In the genomic region with DNA sequence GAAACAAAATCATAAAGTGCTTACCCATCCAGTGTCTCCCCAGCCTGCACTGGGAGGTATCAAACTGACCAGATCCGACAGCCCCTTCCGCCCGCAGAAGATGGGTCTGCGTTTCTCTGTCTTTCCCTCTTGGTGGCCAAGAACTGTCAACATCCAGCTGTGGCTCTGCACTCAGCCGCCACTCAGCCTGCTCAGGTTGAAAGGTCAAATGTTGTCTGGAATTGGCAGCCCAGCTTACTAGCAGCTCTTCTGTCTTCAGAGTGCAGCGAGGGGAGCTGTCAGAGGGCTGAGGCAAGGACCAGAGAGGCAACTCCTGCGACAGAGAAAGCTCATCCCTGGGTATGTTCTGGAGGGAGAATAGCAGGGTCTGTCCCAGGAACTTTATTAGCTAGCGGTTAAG, we compare ENCODE assay signal across 32 cellular contexts. TPM values are rescaled to one million over a fixed set of nuclear protein-coding genes. Genes with fewer than 3 reads are reported as not detected.
"Had no signal": no experiment of that assay in that cellular context is flagged by ENCODE, and none has a peak within 500 bp of the region (broad histone marks: within the 10 kb centered on the region; RNA-seq: fewer than 3 reads in every experiment).

No MANE protein-coding gene starts in this region.

- H3K27me3 ChIP-seq: foreskin keratinocyte, hepatocyte, transverse colon, uterus had no signal

- H3K27ac Mint-ChIP-seq: activated B cell treated with CpG ODN at 0.5 μM for 24 hours; activated CD4-positive, alpha-beta T cell treated with anti-CD3 and anti-CD28 coated beads for 36 hours; activated naive CD8-positive, alpha-beta T cell treated with anti-CD3 and anti-CD28 coated beads, Interleukin-2, amount 50 U/mL, for 24 hours; activated T-helper 1 cell treated with anti-CD3 and anti-CD28 coated beads, Interleukin-12 subunit alpha, Interleukin-12 subunit beta, Interleukin-2, Interleukin-4 antibody, amounts not matched to agents 30 ng/mL and 10 ng/mL and 1 ng/mL, durations not matched to agents 14 hours and 24 hours and 36 hours; brain; immature natural killer cell; naive B cell; stimulated activated effector memory CD8-positive, alpha-beta T cell treated with anti-CD3 and anti-CD28 coated beads, Interleukin-12 subunit alpha, Interleukin-12 subunit beta, amount 100 ng/mL, for 72 hours; T-helper 1 cell treated with Interleukin-12 subunit alpha and Interleukin-12 subunit beta and Interleukin-4 antibody, amounts not matched to agents 30 μg/mL and 1 μg/mL, for 36 hours had no signal

- H3K27ac ChIP-seq: foreskin keratinocyte, hepatocyte, parathyroid adenoma, transverse colon, uterus had no signal

- ATAC-seq: activated CD4-positive, alpha-beta T cell treated with anti-CD3 and anti-CD28 coated beads for 36 hours; activated naive CD8-positive, alpha-beta T cell treated with anti-CD3 and anti-CD28 coated beads, Interleukin-2, amount 50 U/mL, for 24 hours; foreskin keratinocyte; sciatic nerve; stimulated activated effector memory CD8-positive, alpha-beta T cell treated with anti-CD3 and anti-CD28 coated beads, Interleukin-12 subunit alpha, Interleukin-12 subunit beta, amount 100 ng/mL, for 72 hours; stimulated activated naive CD8-positive, alpha-beta T cell treated with anti-CD3 and anti-CD28 coated beads, Interleukin-15, amount 100 ng/mL, for 72 hours had no signal

- H3K36me3 Mint-ChIP-seq: brain; immature natural killer cell; naive B cell; stimulated activated effector memory CD8-positive, alpha-beta T cell treated with anti-CD3 and anti-CD28 coated beads, Interleukin-12 subunit alpha, Interleukin-12 subunit beta, amount 100 ng/mL, for 72 hours had no signal

- H3K4me1 ChIP-seq: foreskin keratinocyte, parathyroid adenoma, transverse colon, uterus had no signal

- H3K4me3 ChIP-seq: hepatocyte, lung, transverse colon, uterus had no signal

- H3K27me3 Mint-ChIP-seq: activated B cell treated with CpG ODN at 0.5 μM for 24 hours; activated naive CD8-positive, alpha-beta T cell treated with anti-CD3 and anti-CD28 coated beads, Interleukin-2, amount 50 U/mL, for 24 hours; brain; naive B cell had no signal

- H3K4me3 Mint-ChIP-seq: activated B cell treated with CpG ODN at 0.5 μM for 24 hours; activated CD4-positive, alpha-beta T cell treated with anti-CD3 and anti-CD28 coated beads for 36 hours; activated naive CD8-positive, alpha-beta T cell treated with anti-CD3 and anti-CD28 coated beads, Interleukin-2, amount 50 U/mL, for 24 hours; activated T-helper 1 cell treated with anti-CD3 and anti-CD28 coated beads, Interleukin-12 subunit alpha, Interleukin-12 subunit beta, Interleukin-2, Interleukin-4 antibody, amounts not matched to agents 30 ng/mL and 10 ng/mL and 1 ng/mL, durations not matched to agents 14 hours and 24 hours and 36 hours; brain; immature natural killer cell; stimulated activated effector memory CD8-positive, alpha-beta T cell treated with anti-CD3 and anti-CD28 coated beads, Interleukin-12 subunit alpha, Interleukin-12 subunit beta, amount 100 ng/mL, for 72 hours; stimulated activated naive CD8-positive, alpha-beta T cell treated with anti-CD3 and anti-CD28 coated beads, Interleukin-15, amount 100 ng/mL, for 72 hours; T-helper 1 cell treated with Interleukin-12 subunit alpha and Interleukin-12 subunit beta and Interleukin-4 antibody, amounts not matched to agents 30 μg/mL and 1 μg/mL, for 36 hours had no signal

- H3K36me3 ChIP-seq: transverse colon, uterus had no signal

- H3K4me1 Mint-ChIP-seq: activated B cell treated with CpG ODN at 0.5 μM for 24 hours; activated CD4-positive, alpha-beta T cell treated with anti-CD3 and anti-CD28 coated beads for 36 hours; activated naive CD8-positive, alpha-beta T cell treated with anti-CD3 and anti-CD28 coated beads, Interleukin-2, amount 50 U/mL, for 24 hours; brain; immature natural killer cell; naive B cell; stimulated activated effector memory CD8-positive, alpha-beta T cell treated with anti-CD3 and anti-CD28 coated beads, Interleukin-12 subunit alpha, Interleukin-12 subunit beta, amount 100 ng/mL, for 72 hours; stimulated activated naive CD8-positive, alpha-beta T cell treated with anti-CD3 and anti-CD28 coated beads, Interleukin-15, amount 100 ng/mL, for 72 hours had no signal

- H3K9me3 ChIP-seq: transverse colon, uterus had no signal

- DNase-seq: activated B cell treated with CpG ODN at 0.5 μM for 24 hours; activated CD4-positive, alpha-beta T cell treated with anti-CD3 and anti-CD28 coated beads for 36 hours; activated CD4-positive, alpha-beta T cell treated with anti-CD3 and anti-CD28 coated beads, Interleukin-2, amount 50 U/mL, for 48 hours; activated gamma-delta T cell; activated naive CD4-positive, alpha-beta T cell treated with anti-CD3 and anti-CD28 coated beads, Interleukin-2, amount 50 U/mL, for 16 hours; activated naive CD8-positive, alpha-beta T cell treated with anti-CD3 and anti-CD28 coated beads, Interleukin-2, amount 50 U/mL, for 24 hours; activated T-cell treated with anti-CD3 and anti-CD28 coated beads for 4 hours; caudate nucleus; effector memory CD4-positive, alpha-beta T cell; foreskin keratinocyte; immature natural killer cell; kidney glomerular epithelial cell; naive B cell; nucleus accumbens; small intestine; stimulated activated CD4-positive, alpha-beta T cell treated with anti-CD3 and anti-CD28 coated beads, Interleukin-2, amount 100 ng/mL, for 24 hours; stimulated activated naive CD8-positive, alpha-beta T cell treated with anti-CD3 and anti-CD28 coated beads, Interleukin-15, amount 100 ng/mL, for 72 hours; transverse colon; uterus had no signal

- H3K9me3 Mint-ChIP-seq: activated B cell treated with CpG ODN at 0.5 μM for 24 hours; activated naive CD8-positive, alpha-beta T cell treated with anti-CD3 and anti-CD28 coated beads, Interleukin-2, amount 50 U/mL, for 24 hours; stimulated activated effector memory CD8-positive, alpha-beta T cell treated with anti-CD3 and anti-CD28 coated beads, Interleukin-12 subunit alpha, Interleukin-12 subunit beta, amount 100 ng/mL, for 72 hours; stimulated activated naive CD8-positive, alpha-beta T cell treated with anti-CD3 and anti-CD28 coated beads, Interleukin-15, amount 100 ng/mL, for 72 hours had no signal

RNA-seq across cellular contexts. Expression of gene GOLGA6L2, which starts 45.4 kb away (rescaled TPM):
- total RNA-seq: activated B cell treated with CpG ODN at 0.5 μM for 24 hours; activated CD4-positive, alpha-beta T cell treated with anti-CD3 and anti-CD28 coated beads for 36 hours; activated T-helper 1 cell treated with anti-CD3 and anti-CD28 coated beads, Interleukin-12 subunit alpha, Interleukin-12 subunit beta, Interleukin-2, Interleukin-4 antibody, amounts not matched to agents 30 ng/mL and 10 ng/mL and 1 ng/mL, durations not matched to agents 14 hours and 24 hours and 36 hours; dermis microvascular lymphatic vessel endothelial cell; foreskin keratinocyte; glomerular endothelial cell; hepatocyte; lung; mesenteric fat pad; mucosa of gallbladder; pulmonary artery endothelial cell; sciatic nerve; transverse colon; uterus had no signal

RNA-seq across cellular contexts. Expression of gene GOLGA8S, which starts 47.1 kb away (rescaled TPM):
- total RNA-seq: dermis microvascular lymphatic vessel endothelial cell, transverse colon had no signal
